ENCODE assay signal across 8 cellular contexts in genomic region chr17:42548070-42548837, GRCh38. TPM values are rescaled to one million over a fixed set of nuclear protein-coding genes. Genes with fewer than 3 reads are reported as not detected.
DNase-seq lines count a peak whose midpoint lies in the region; ATAC-seq and TF ChIP-seq lines count a peak whose summit lies in the region.

No MANE protein-coding gene starts in this region.

- DNase-seq in A673 (ENCODE audit: low spot score) (peak; percentile 52), NCI-H2029 treated with DMSO at 0.1 percent for 48 hours (lab: John Stamatoyannopoulos, UW) (peak; percentile 37), epithelial cell of esophagus (ENCODE audit: low read depth) (peak; percentile 90), ovary (peak; percentile 67 to 83 (median 77)), NCI-H446 treated with DMSO at 0.1 percent for 48 hours (lab: John Stamatoyannopoulos, UW) (no peak)
- DNase-seq in activated CD8-positive, alpha-beta memory T cell treated with anti-CD3 and anti-CD28 coated beads for 24 hours: peak; percentile 89

- ATAC-seq in GM19351 (IDR thresholded peaks at IDR 0.05; ENCODE audit: unreplicated experiment) (peak; percentile 69), GM18511 (IDR thresholded peaks at IDR 0.05; ENCODE audit: unreplicated experiment) (no peak)

- CTCF ChIA-PET in A673 (lab: Charles Lee): no interaction called here

- H3K27me3 ChIP-seq in A673 (replicated peaks; ENCODE audit: insufficient read depth, low read depth, low read length, poor library complexity) (no peaks in the 10 kb centered on the region), ovary (no peaks in the 10 kb centered on the region)

- intact Hi-C loops in A673 (cut with micrococcal nuclease; ENCODE audit: unreplicated experiment): no loop called here
- intact Hi-C loops in ovary (cut with DNase I): no loop called here

- H3K9me3 ChIP-seq in A673 (ENCODE audit: low read depth, low read length, poor library complexity, severe bottlenecking) (no peaks in the 10 kb centered on the region), ovary (no peaks in the 10 kb centered on the region)

- POLR2A ChIA-PET in A673 (lab: Charles Lee; ENCODE audit: low non-redundant PET): interaction anchor here (0.6 kb wide), 1 partner anchor 302 kb away, joined by 5 read pairs; no protein-coding TSS in a partner anchor

- H3K4me3 ChIP-seq in A673 (ENCODE audit: low read depth, low read length, poor library complexity, severe bottlenecking) (peak overlapping the region; percentile 47), epithelial cell of esophagus (ENCODE audit: low read length) (peak overlapping the region; percentile 44), ovary (peak overlapping the region; percentile 20)

- 8 to 20% (median 13%) methylated on average over 65 to 74 of the region's 74 CpGs for WGBS in ovary, 3 donors

- H3K4me1 ChIP-seq in A673 (ENCODE audit: insufficient read depth, low read length, poor library complexity, severe bottlenecking): no peaks in the 10 kb centered on the region
- H3K4me1 ChIP-seq in ovary (ENCODE audit: insufficient read depth): peaks cover 18% of the 10 kb centered on the region

- H3K36me3 ChIP-seq in A673 (ENCODE audit: insufficient read depth, low read length, poor library complexity, severe bottlenecking) (no peaks in the 10 kb centered on the region), ovary (no peaks in the 10 kb centered on the region)

- BruUV-seq in A673 (replicated peaks; lab: Mats Ljungman, UMichigan): no TSS peak

- TF ChIP-seq CTCF in A673 (conservative IDR thresholded peaks at IDR 0.05; ENCODE audit: low read depth, low read length) (peak; percentile 50), epithelial cell of esophagus (IDR thresholded peaks at IDR 0.05; ENCODE audit: insufficient read depth, low read depth, low read length, missing control alignments) (peak; percentile 63), ovary (IDR thresholded peaks at IDR 0.05) (peak; percentile 6 to 36 (median 14))

- TF ChIP-seq POLR2A in ovary (IDR thresholded peaks at IDR 0.05): no peak

- no peak for TF ChIP-seq EP300 in ovary (IDR thresholded peaks at IDR 0.05)

- H3K27ac ChIP-seq in A673 (ENCODE audit: low read depth, low read length, poor library complexity, severe bottlenecking) (no peak overlapping the region), ovary (no peak overlapping the region)

RNA-seq across cellular contexts. Expression of gene HSD17B1, which starts 4.5 kb away (rescaled TPM):
- total RNA-seq in A673 (2021) (0.59 and 0.60 TPM in 2 replicates), ovary (10 to 100 TPM in 1 of 7 donors, 1 to 10 TPM in 6; 4.3 to 16.7 (median 6.5) TPM)
- 10 to 100 TPM in 1 of 2 donors, 1 to 10 TPM in 1; 2.1 to 18.1 TPM for polyA plus RNA-seq in ovary

RNA-seq across cellular contexts. Expression of gene NAGLU, which starts 12.2 kb away (rescaled TPM):
- total RNA-seq in A673 (2021) (9.6 and 12.7 TPM in 2 replicates), ovary (10 to 100 TPM; 28.5 to 49.6 (median 40.0) TPM)
- 10 to 100 TPM in 1 of 2 donors, 1 to 10 TPM in 1; 9.7 to 49.1 TPM for polyA plus RNA-seq in ovary

RNA-seq across cellular contexts. Expression of gene COASY, which starts 13.7 kb away (rescaled TPM):
- total RNA-seq in A673 (2021) (71.5 and 78.2 TPM in 2 replicates), ovary (10 to 100 TPM; 13.8 to 51.2 (median 41.0) TPM)
- 10 to 100 TPM; 22.6 to 37.6 TPM for polyA plus RNA-seq in ovary

RNA-seq across cellular contexts. Expression of gene MLX, which starts 18.6 kb away (rescaled TPM):
- total RNA-seq in A673 (2021) (32.8 and 33.7 TPM in 2 replicates), ovary (10 to 100 TPM; 16.5 to 37.0 (median 24.4) TPM)
- polyA plus RNA-seq in ovary: 10 to 100 TPM; 24.3 to 50.8 TPM

RNA-seq across cellular contexts. Expression of gene PSMC3IP, which starts 29.3 kb away (rescaled TPM):
- 30.9 and 31.9 TPM in 2 replicates for total RNA-seq in A673 (2021)
- 1 to 10 TPM; 1.4 to 5.3 (median 3.8) TPM for total RNA-seq in ovary
- polyA plus RNA-seq in ovary: 1 to 10 TPM; 7.2 to 7.5 TPM
